In the genomic region with DNA sequence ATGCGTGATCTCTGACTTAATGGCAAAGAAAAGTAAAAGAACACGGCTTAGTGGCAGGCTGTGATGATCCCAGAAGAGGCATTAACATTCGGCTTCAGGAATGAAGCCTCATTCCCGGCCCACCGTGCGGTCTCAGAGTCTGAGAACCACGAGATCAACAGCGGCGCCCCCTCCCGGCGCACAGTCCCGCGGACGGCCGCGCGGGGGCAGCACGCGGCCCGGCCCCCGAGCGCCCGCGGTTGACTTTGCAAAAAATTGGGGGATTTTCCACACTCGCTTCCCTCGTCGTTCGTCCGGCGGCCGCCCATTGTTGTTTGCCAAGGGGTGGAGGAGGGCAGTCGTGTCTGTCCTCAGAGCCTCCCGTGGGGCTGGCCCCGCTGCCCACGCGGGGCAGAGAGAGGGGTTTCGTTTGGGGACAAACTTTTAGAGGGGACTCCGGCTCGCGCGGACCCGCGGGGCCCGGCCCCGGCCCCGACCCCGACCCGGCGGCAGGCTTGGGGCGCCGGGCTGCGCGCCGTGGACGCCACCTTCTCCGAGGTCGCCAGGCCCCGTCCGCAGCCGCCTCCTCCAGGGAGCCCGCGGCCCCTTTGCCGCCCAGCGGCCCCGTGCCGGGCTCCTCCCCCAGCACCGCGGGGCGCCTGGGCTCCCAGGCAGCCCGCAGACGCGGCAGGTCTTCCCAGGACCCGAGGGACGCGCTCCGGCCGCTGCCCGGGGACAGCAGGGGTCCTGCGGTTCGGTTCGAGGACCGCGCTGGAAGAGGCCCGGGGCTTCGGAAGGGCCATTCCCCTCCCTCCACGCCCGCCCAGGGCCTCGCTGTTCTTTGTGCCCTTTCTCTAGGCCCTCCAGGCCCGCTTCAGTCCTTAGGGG, we compare ENCODE assay signal across 8 cellular contexts. TPM values are rescaled to one million over a fixed set of nuclear protein-coding genes. Genes with fewer than 3 reads are reported as not detected.
A peak's percentile ranks its signal among the peaks of the same experiment; 100 is the strongest.
DNase-seq lines count a peak whose midpoint lies in the region; ATAC-seq and TF ChIP-seq lines count a peak whose summit lies in the region.

No MANE protein-coding gene starts in this region.

- DNase-seq in AG08396 (ENCODE audit: low spot score) (peak; percentile 95), NCI-H2227 treated with DMSO at 0.1 percent for 48 hours (lab: John Stamatoyannopoulos, UW) (peak; percentile 84), left lung (peak; percentile 86 to 95)
- peak; percentile 69 to 73 for DNase-seq in activated CD4-positive, alpha-beta T cell treated with anti-CD3 and anti-CD28 coated beads for 24 hours (ENCODE audit: low read depth in 2 of 2)
- peak; percentile 68 for DNase-seq in stimulated activated CD4-positive, alpha-beta T cell treated with anti-CD3 and anti-CD28 coated beads, Interleukin-2, amount 100 ng/mL, for 4 hours (ENCODE audit: low read depth)

- peak overlapping the region; percentile 43 to 49 for H3K4me3 ChIP-seq in left lung

- no peaks in the 10 kb centered on the region for H3K9me3 ChIP-seq in left lung

- H3K27me3 ChIP-seq in left lung = peaks cover 0 to 10% of the 10 kb centered on the region in 2 donors

- intact Hi-C loops in left lung (cut with DNase I) = no loop called here

- no peaks in the 10 kb centered on the region for H3K36me3 ChIP-seq in left lung

- peaks cover 2 to 32% of the 10 kb centered on the region in 2 donors for H3K4me1 ChIP-seq in left lung

- TF ChIP-seq CTCF in left lung (IDR thresholded peaks at IDR 0.05) = peak; percentile 93 to 99

- ATAC-seq in GM18861 (IDR thresholded peaks at IDR 0.05; ENCODE audit: unreplicated experiment) = peak; percentile 59
- ATAC-seq in HG03066 (IDR thresholded peaks at IDR 0.05; ENCODE audit: low read depth, unreplicated experiment) = peak; percentile 49
- peak; percentile 90 for ATAC-seq in left lung

- H3K27ac ChIP-seq in cingulate gyrus (ENCODE audit: low read depth, low read length) (peak overlapping the region; percentile 29), left lung (peak overlapping the region; percentile 76 to 81)

RNA-seq across cellular contexts. Expression of a gene that starts 3.3 kb away (rescaled TPM):
- 10 to 100 TPM; 30.8 to 38.0 TPM for total RNA-seq in left lung

Comparison
In these comparisons a context has a peak if more than half of its experiments do, and no peak if none do; other contexts are left out.
1. Peak in every context shown above with its lines: DNase-seq, ATAC-seq, H3K4me3 ChIP-seq and H3K27ac ChIP-seq.